ENCODE assay signal across 13 cellular contexts in the genomic region with DNA sequence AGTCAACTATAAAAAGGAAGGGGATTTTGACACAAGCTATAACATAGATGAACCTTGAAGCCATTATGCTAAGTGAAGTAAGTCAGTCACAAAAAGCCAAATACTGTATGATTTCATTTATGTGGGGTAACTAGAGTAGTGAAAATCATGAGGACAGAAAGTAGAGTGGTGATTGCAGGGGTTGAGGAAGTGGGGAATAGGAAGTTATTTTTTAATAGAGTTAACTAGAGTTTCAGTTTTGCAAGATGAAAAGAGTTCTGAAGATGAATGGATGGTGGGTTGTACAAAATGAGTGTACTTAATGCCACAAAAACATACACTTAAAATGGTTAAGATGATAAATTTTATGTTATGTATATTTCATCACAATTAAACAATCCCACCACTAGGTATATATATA.
DNase-seq lines count a peak whose midpoint lies in the region; ATAC-seq and TF ChIP-seq lines count a peak whose summit lies in the region.
"Had no signal": no experiment of that assay in that cellular context is flagged by ENCODE, and none has a peak within 500 bp of the region (broad histone marks: within the 10 kb centered on the region; RNA-seq: fewer than 3 reads in every experiment).

No MANE protein-coding gene starts in this region.

- TF ChIP-seq CTCF in GM10266 (IDR thresholded peaks at IDR 0.05; ENCODE audit: control insufficient read depth, insufficient read depth, low read depth, missing control alignments) (no peak), Peyer's patch (IDR thresholded peaks at IDR 0.05) (no peak)

- no peaks in the 10 kb centered on the region for H3K4me1 ChIP-seq in Peyer's patch

- H3K27ac ChIP-seq in Peyer's patch = no peak overlapping the region
- H3K27ac ChIP-seq: skin epidermis had no signal

- ATAC-seq in GM19372 (IDR thresholded peaks at IDR 0.05; ENCODE audit: low read depth, unreplicated experiment) = peak; percentile 79
- ATAC-seq in HG02759 (IDR thresholded peaks at IDR 0.05; ENCODE audit: unreplicated experiment) = peak; percentile 93
- ATAC-seq in HG03457 (IDR thresholded peaks at IDR 0.05; ENCODE audit: unreplicated experiment) = peak; percentile 99
- ATAC-seq: left colon had no signal

- no peaks in the 10 kb centered on the region for H3K36me3 ChIP-seq in Peyer's patch

- no peaks in the 10 kb centered on the region for H3K27me3 ChIP-seq in Peyer's patch

- TF ChIP-seq POLR2A in Peyer's patch (IDR thresholded peaks at IDR 0.05) = no peak

- H3K9me3 ChIP-seq in Peyer's patch = no peaks in the 10 kb centered on the region

- H3K4me3 ChIP-seq in Peyer's patch = no peak overlapping the region
- H3K4me3 ChIP-seq: skin epidermis had no signal

- DNase-seq in CD1c-positive myeloid dendritic cell (ENCODE audit: extremely low spot score) = peak; percentile 44
- no peak for DNase-seq in H4 (ENCODE audit: low spot score)
- no peak for DNase-seq in GM10266 (ENCODE audit: extremely low spot score)
- DNase-seq in Peyer's patch = no peak
- DNase-seq in NCI-H82 treated with DMSO at 0.1 percent for 48 hours (lab: John Stamatoyannopoulos, UW; ENCODE audit: unreplicated experiment) = no peak
- DNase-seq: ACHN, left colon, NCI-H1105 treated with DMSO at 0.1 percent for 48 hours, nephron progenitor cell had no signal
